Comparison of ENCODE assay signal across 13 cellular contexts in genomic region chr9:113361304-113362018, GRCh38. TPM values are rescaled to one million over a fixed set of nuclear protein-coding genes. Genes with fewer than 3 reads are reported as not detected.
DNase-seq lines count a peak whose midpoint lies in the region; ATAC-seq, FAIRE-seq and TF ChIP-seq lines count a peak whose summit lies in the region.
"Had no signal": no experiment of that assay in that cellular context is flagged by ENCODE, and none has a peak within 500 bp of the region (broad histone marks: within the 10 kb centered on the region; RNA-seq: fewer than 3 reads in every experiment).

No MANE protein-coding gene starts in this region.

- H2AFZ ChIP-seq in ACC112 (ENCODE audit: low read length, unreplicated experiment) = no peak overlapping the region

- H3K4me1 ChIP-seq in ACC112 (ENCODE audit: control insufficient read depth, insufficient read depth, low read length, unreplicated experiment) = peaks cover 17% of the 10 kb centered on the region
- H3K4me1 ChIP-seq in foreskin keratinocyte = no peaks in the 10 kb centered on the region

- H3K27ac ChIP-seq in ACC112 (ENCODE audit: low read depth, low read length) = no peak overlapping the region
- H3K27ac ChIP-seq in WERI-Rb-1 = no peak overlapping the region; the same call in 1 of the 2 replicates
- H3K27ac ChIP-seq in foreskin keratinocyte = no peak overlapping the region

- DNase-seq in Ammon's horn (ENCODE audit: low spot score) = peak; percentile 52
- DNase-seq in WERI-Rb-1 = peak; percentile 41
- DNase-seq in foreskin keratinocyte = no peak
- DNase-seq in frontal cortex (ENCODE audit: low spot score in 2 of 2) = no peak
- no peak for DNase-seq in cerebellum (ENCODE audit: low spot score)
- DNase-seq: DMS153; effector memory CD4-positive, alpha-beta T cell; NCI-H1694; stimulated activated naive CD4-positive, alpha-beta T cell had no signal

- no peaks in the 10 kb centered on the region for H3K9me3 ChIP-seq in WERI-Rb-1 (ENCODE audit: severe bottlenecking)

- TF ChIP-seq CTCF in WERI-Rb-1 (IDR thresholded peaks at IDR 0.05; ENCODE audit: low read depth, low read length) = no peak
- no peak for TF ChIP-seq CTCF in foreskin keratinocyte (conservative IDR thresholded peaks at IDR 0.05)

- ATAC-seq in foreskin keratinocyte = peak; percentile 32
- ATAC-seq in GM18498 (IDR thresholded peaks at IDR 0.05; ENCODE audit: unreplicated experiment) = no peak
- no peak for ATAC-seq in HG03457 (IDR thresholded peaks at IDR 0.05; ENCODE audit: unreplicated experiment)

- peak overlapping the region; percentile 32; the same call in 1 of the 2 replicates for H3K4me3 ChIP-seq in ACC112 (ENCODE audit: low read depth, low read length)
- no peak overlapping the region for H3K4me3 ChIP-seq in WERI-Rb-1 (ENCODE audit: low read depth, low read length)

- H3K79me2 ChIP-seq in ACC112 (ENCODE audit: control insufficient read depth, insufficient read depth, low read length, unreplicated experiment) = no peaks in the 10 kb centered on the region

- H3K36me3 ChIP-seq in ACC112 (ENCODE audit: insufficient read depth, low read length) (no peaks in the 10 kb centered on the region), WERI-Rb-1 (no peaks in the 10 kb centered on the region)

- FAIRE-seq in frontal cortex (lab: Jason Lieb, UNC) = no peak

- peaks cover 18% of the 10 kb centered on the region for H3K27me3 ChIP-seq in ACC112 (ENCODE audit: insufficient read depth, low read length)
- no peaks in the 10 kb centered on the region for H3K27me3 ChIP-seq in WERI-Rb-1 (ENCODE audit: insufficient read depth, low read depth, severe bottlenecking)
- H3K27me3 ChIP-seq in foreskin keratinocyte = peaks cover 40% of the 10 kb centered on the region

RNA-seq across cellular contexts. Expression of gene BSPRY, which starts 12.1 kb away (rescaled TPM):
- total RNA-seq in foreskin keratinocyte = 0.04 TPM in 1 of 2 replicates, not detected in the other
- polyA plus RNA-seq in foreskin keratinocyte = 0.03 and 0.06 TPM in 2 replicates
- under 0.01 TPM for total RNA-seq in frontal cortex
- 0.18 TPM for total RNA-seq in cerebellum
- total RNA-seq: HT1080 had no signal

RNA-seq across cellular contexts. Expression of gene HDHD3, which starts 15.3 kb away (rescaled TPM):
- total RNA-seq in foreskin keratinocyte (11.9 and 12.3 TPM in 2 replicates), frontal cortex (9.0 TPM), cerebellum (5.7 TPM)
- polyA plus RNA-seq in foreskin keratinocyte = 17.1 and 18.6 TPM in 2 replicates

RNA-seq across cellular contexts. Expression of gene WDR31, which starts 21.4 kb away (rescaled TPM):
- total RNA-seq in foreskin keratinocyte (0.71 and 1.5 TPM in 2 replicates), frontal cortex (2.4 TPM), cerebellum (2.4 TPM)
- polyA plus RNA-seq in foreskin keratinocyte = 0.31 and 0.64 TPM in 2 replicates

RNA-seq across cellular contexts. Expression of gene ALAD, which starts 39.6 kb away (rescaled TPM):
- total RNA-seq in foreskin keratinocyte (10.6 and 12.0 TPM in 2 replicates), frontal cortex (11.4 TPM), cerebellum (17.1 TPM)
- 8.2 and 8.9 TPM in 2 replicates for polyA plus RNA-seq in foreskin keratinocyte

RNA-seq across cellular contexts. Expression of gene POLE3, which starts 49.0 kb away (rescaled TPM):
- total RNA-seq in foreskin keratinocyte (63.7 and 67.4 TPM in 2 replicates), frontal cortex (39.5 TPM), cerebellum (28.4 TPM)
- 58.9 and 70.0 TPM in 2 replicates for polyA plus RNA-seq in foreskin keratinocyte

Comparison
In these comparisons a context has a peak if more than half of its experiments do, and no peak if none do; other contexts are left out.
1. DNase-seq: peak in Ammon's horn (single experiment) and WERI-Rb-1 (single experiment); none in foreskin keratinocyte (0 of 2), frontal cortex (0 of 2) and cerebellum (single experiment).